14 cellular contexts compared by ENCODE assay signal in the genomic region with DNA sequence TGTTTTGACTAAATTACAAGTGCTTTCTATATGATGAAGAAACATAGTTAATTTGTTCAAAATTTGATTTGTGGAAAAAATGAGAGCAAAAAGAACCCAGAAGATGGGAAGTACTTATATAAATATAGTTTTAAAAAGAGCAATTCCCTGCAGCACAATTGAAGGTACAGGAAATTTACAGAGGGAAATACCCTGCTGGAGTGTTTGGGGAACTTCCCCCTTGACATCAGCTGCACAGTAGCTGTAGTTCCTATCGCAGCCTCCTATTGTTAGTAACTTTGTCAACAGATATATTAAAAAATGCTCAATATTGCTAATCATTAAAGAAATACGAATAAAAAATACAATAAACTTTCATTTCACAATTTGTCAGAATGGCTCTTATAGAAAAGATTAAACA.
A peak's percentile ranks its signal among the peaks of the same experiment; 100 is the strongest.
DNase-seq lines count a peak whose midpoint lies in the region; ATAC-seq and TF ChIP-seq lines count a peak whose summit lies in the region.
"Had no signal": no experiment of that assay in that cellular context is flagged by ENCODE, and none has a peak within 500 bp of the region (broad histone marks: within the 10 kb centered on the region; RNA-seq: fewer than 3 reads in every experiment).

No MANE protein-coding gene starts in this region.

- DNase-seq in DND-41 (no peak), endothelial cell (ENCODE audit: low spot score) (peak; percentile 4), NCI-H774 (lab: John Stamatoyannopoulos, UW) (no peak)
- DNase-seq in stimulated activated CD4-positive, alpha-beta T cell treated with anti-CD3 and anti-CD28 coated beads, Interleukin-1b, Interleukin-23, amount 100 ng/mL, for 48 hours, result no peak
- DNase-seq: activated CD8-positive, alpha-beta memory T cell treated with anti-CD3 and anti-CD28 coated beads, Interleukin-2, amount 10 ng/mL, durations not matched to agents 7 days and 5 days; caudate nucleus; left ventricle myocardium superior; NCI-H526 treated with DMSO at 0.1 percent for 48 hours; T-cell had no signal

- no peak overlapping the region for H3K9ac ChIP-seq in DND-41 (ENCODE audit: low read depth, low read length)

- H3K4me3 Mint-ChIP-seq in endothelial cell (ENCODE audit: unreplicated experiment), result no peak overlapping the region
- no peak overlapping the region for H3K4me3 Mint-ChIP-seq in activated T-helper 17 cell treated with anti-CD3 and anti-CD28 coated beads, Interleukin-2, amount 50 U/mL, for 72 hours
- H3K4me3 Mint-ChIP-seq: activated CD8-positive, alpha-beta memory T cell treated with anti-CD3 and anti-CD28 coated beads, Interleukin-2, amount 10 ng/mL, durations not matched to agents 7 days and 5 days; T-cell had no signal

- no peak overlapping the region for H3K4me2 ChIP-seq in DND-41 (ENCODE audit: insufficient read depth, low read length)

- no peaks in the 10 kb centered on the region for H3K27me3 ChIP-seq in DND-41 (ENCODE audit: insufficient read depth, low read length, poor library complexity)
- H3K27me3 ChIP-seq: right atrium auricular region had no signal

- H4K20me1 ChIP-seq in DND-41 (ENCODE audit: insufficient read depth, low read length), result no peaks in the 10 kb centered on the region

- no peaks in the 10 kb centered on the region for H3K4me1 ChIP-seq in DND-41 (ENCODE audit: insufficient read depth, low read length)
- H3K4me1 ChIP-seq: right atrium auricular region had no signal

- TF ChIP-seq CTCF in DND-41 (IDR thresholded peaks at IDR 0.05; ENCODE audit: borderline replicate concordance, extremely low read depth, low read length, poor library complexity, severe bottlenecking), result peak; percentile 23
- TF ChIP-seq CTCF in endothelial cell (IDR thresholded peaks at IDR 0.05; ENCODE audit: unreplicated experiment), result peak; percentile 37

- no peaks in the 10 kb centered on the region for H3K9me3 Mint-ChIP-seq in endothelial cell (ENCODE audit: unreplicated experiment)
- peaks cover 3% of the 10 kb centered on the region for H3K9me3 Mint-ChIP-seq in activated T-helper 17 cell treated with anti-CD3 and anti-CD28 coated beads, Interleukin-2, amount 50 U/mL, for 72 hours
- H3K9me3 Mint-ChIP-seq: T-cell had no signal

- peaks cover 19% of the 10 kb centered on the region for H3K4me1 Mint-ChIP-seq in endothelial cell (ENCODE audit: unreplicated experiment)
- H3K4me1 Mint-ChIP-seq in activated T-helper 17 cell treated with anti-CD3 and anti-CD28 coated beads, Interleukin-2, amount 50 U/mL, for 72 hours, result no peaks in the 10 kb centered on the region
- H3K4me1 Mint-ChIP-seq: activated CD8-positive, alpha-beta memory T cell treated with anti-CD3 and anti-CD28 coated beads, Interleukin-2, amount 10 ng/mL, durations not matched to agents 7 days and 5 days; T-cell had no signal

- no peaks in the 10 kb centered on the region for H3K79me2 ChIP-seq in DND-41 (ENCODE audit: insufficient read depth, low read length)

- H3K4me3 ChIP-seq in DND-41 (ENCODE audit: low read depth in 1 of 2, low read length in 2 of 2), result no peak overlapping the region
- H3K4me3 ChIP-seq: right atrium auricular region had no signal

- no peak overlapping the region for H3K27ac Mint-ChIP-seq in endothelial cell (ENCODE audit: unreplicated experiment)
- H3K27ac Mint-ChIP-seq in activated T-helper 17 cell treated with anti-CD3 and anti-CD28 coated beads, Interleukin-2, amount 50 U/mL, for 72 hours, result no peak overlapping the region
- H3K27ac Mint-ChIP-seq: activated CD8-positive, alpha-beta memory T cell treated with anti-CD3 and anti-CD28 coated beads, Interleukin-2, amount 10 ng/mL, durations not matched to agents 7 days and 5 days; T-cell had no signal

- no peaks in the 10 kb centered on the region for H3K9me3 ChIP-seq in DND-41 (ENCODE audit: insufficient read depth, low read length, severe bottlenecking)
- H3K9me3 ChIP-seq: right atrium auricular region had no signal

- H3K36me3 ChIP-seq in DND-41 (ENCODE audit: insufficient read depth, low read length), result no peaks in the 10 kb centered on the region
- H3K36me3 ChIP-seq: right atrium auricular region had no signal

- no peaks in the 10 kb centered on the region for H3K27me3 Mint-ChIP-seq in endothelial cell (ENCODE audit: unreplicated experiment)
- H3K27me3 Mint-ChIP-seq in activated T-helper 17 cell treated with anti-CD3 and anti-CD28 coated beads, Interleukin-2, amount 50 U/mL, for 72 hours, result no peaks in the 10 kb centered on the region
- H3K27me3 Mint-ChIP-seq: activated CD8-positive, alpha-beta memory T cell treated with anti-CD3 and anti-CD28 coated beads, Interleukin-2, amount 10 ng/mL, durations not matched to agents 7 days and 5 days; T-cell had no signal

- H3K36me3 Mint-ChIP-seq in endothelial cell (ENCODE audit: low read depth, unreplicated experiment), result no peaks in the 10 kb centered on the region
- no peaks in the 10 kb centered on the region for H3K36me3 Mint-ChIP-seq in activated T-helper 17 cell treated with anti-CD3 and anti-CD28 coated beads, Interleukin-2, amount 50 U/mL, for 72 hours (ENCODE audit: low read depth)
- H3K36me3 Mint-ChIP-seq: activated CD8-positive, alpha-beta memory T cell treated with anti-CD3 and anti-CD28 coated beads, Interleukin-2, amount 10 ng/mL, durations not matched to agents 7 days and 5 days; T-cell had no signal

- H2AFZ ChIP-seq in DND-41 (ENCODE audit: low read depth, low read length), result no peak overlapping the region

- H3K27ac ChIP-seq in DND-41 (ENCODE audit: low read length), result no peak overlapping the region
- H3K27ac ChIP-seq: right atrium auricular region had no signal

- no peak for ATAC-seq in DND-41 (ENCODE audit: insufficient read depth, low read depth)
- ATAC-seq in GM19452 (IDR thresholded peaks at IDR 0.05; ENCODE audit: unreplicated experiment), result peak; percentile 53
- ATAC-seq in HG03108 (IDR thresholded peaks at IDR 0.05; ENCODE audit: unreplicated experiment), result peak; percentile 55
- no peak for ATAC-seq in activated T-helper 17 cell treated with anti-CD3 and anti-CD28 coated beads, Interleukin-2, amount 50 U/mL, for 72 hours (replicated peaks)
- no peak for ATAC-seq in GM21737 (IDR thresholded peaks at IDR 0.05; ENCODE audit: unreplicated experiment)
- ATAC-seq: activated CD8-positive, alpha-beta memory T cell treated with anti-CD3 and anti-CD28 coated beads, Interleukin-2, amount 10 ng/mL, durations not matched to agents 7 days and 5 days; left ventricle myocardium superior; T-cell had no signal

Comparison
In these comparisons a context has a peak if more than half of its experiments do, and no peak if none do; other contexts are left out.
1. ATAC-seq: peak in GM19452 (single experiment) and HG03108 (single experiment); none in DND-41 (single experiment), activated T-helper 17 cell treated with anti-CD3 and anti-CD28 coated beads, Interleukin-2, amount 50 U/mL, for 72 hours (single experiment) and GM21737 (single experiment).